22 cellular contexts compared by ENCODE assay signal in the genomic region with DNA sequence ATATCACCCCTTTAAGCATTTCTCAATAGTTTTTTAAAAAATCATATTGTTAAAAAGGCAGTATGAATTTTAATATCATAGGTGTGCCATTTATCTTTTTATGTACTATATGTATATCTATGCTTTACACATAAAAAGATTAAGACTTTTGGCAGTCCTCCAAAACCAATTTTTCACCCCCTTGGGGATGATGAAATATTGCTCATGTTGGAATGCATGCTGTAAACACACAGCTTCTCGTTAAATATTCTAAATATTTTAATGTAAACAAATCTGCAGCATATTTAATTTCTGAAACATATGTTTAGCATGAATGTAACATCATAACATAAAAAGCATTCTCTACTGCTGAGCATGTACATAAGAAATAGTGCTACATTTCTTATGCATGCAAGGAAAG.
DNase-seq lines count a peak whose midpoint lies in the region; ATAC-seq and TF ChIP-seq lines count a peak whose summit lies in the region.
"Had no signal": no experiment of that assay in that cellular context is flagged by ENCODE, and none has a peak within 500 bp of the region (broad histone marks: within the 10 kb centered on the region; RNA-seq: fewer than 3 reads in every experiment).

No MANE protein-coding gene starts in this region.

- no peaks in the 10 kb centered on the region for H3K36me3 Mint-ChIP-seq in glutamatergic neuron (ENCODE audit: unreplicated experiment)
- H3K36me3 Mint-ChIP-seq: CD8-positive, alpha-beta T cell had no signal

- H3K9me2 ChIP-seq in PC-3 (replicated peaks; ENCODE audit: low read length) = no peaks in the 10 kb centered on the region

- no peak overlapping the region for H3K27ac Mint-ChIP-seq in glutamatergic neuron (ENCODE audit: unreplicated experiment)
- H3K27ac Mint-ChIP-seq: CD8-positive, alpha-beta T cell; H9; T-helper 17 cell had no signal

- peak; percentile 8 for DNase-seq in A673 (ENCODE audit: low spot score)
- peak; percentile 66 for DNase-seq in HCEC 1CT
- peak; percentile 21 for DNase-seq in PC-3
- peak; percentile 50 for DNase-seq in choroid plexus epithelial cell (ENCODE audit: low read depth)
- no peak for DNase-seq in glutamatergic neuron
- DNase-seq in BE2C = no peak
- DNase-seq in posterior cingulate gyrus = no peak
- DNase-seq: CD8-positive, alpha-beta T cell; DMS53; H9; MV-4-11; NCI-H187; NCI-H226; NCI-H526; PC-9; T-helper 17 cell had no signal

- CTCF ChIA-PET in A673 (lab: Charles Lee) (no interaction called here), PC-3 (lab: Charles Lee) (no interaction called here)

- no peak overlapping the region for H3K4me3 ChIP-seq in A673 (ENCODE audit: low read depth, low read length, poor library complexity, severe bottlenecking)
- no peak overlapping the region for H3K4me3 ChIP-seq in PC-3 (ENCODE audit: low read length)
- H3K4me3 ChIP-seq in choroid plexus epithelial cell (ENCODE audit: low read depth, low read length) = no peak overlapping the region
- H3K4me3 ChIP-seq in BE2C (ENCODE audit: low read depth, low read length) = no peak overlapping the region
- H3K4me3 ChIP-seq: A549; BLaER1 treated with 17β-estradiol and CSF1 and Interleukin-3, amounts not matched to agents 10 nM and 100 nM; K562; PC-9; SJSA1 had no signal

- H2AFZ ChIP-seq in PC-3 (ENCODE audit: low read length) = no peak overlapping the region
- H2AFZ ChIP-seq: PC-9 had no signal

- ATAC-seq in PC-3 (no peak; the same call in 1 of the 2 replicates), HG03025 (IDR thresholded peaks at IDR 0.05; ENCODE audit: low FRiP score, unreplicated experiment) (no peak)
- ATAC-seq: A549; CD8-positive, alpha-beta T cell; K562; T-helper 17 cell had no signal

- peaks cover 3% of the 10 kb centered on the region for H3K27me3 ChIP-seq in A673 (replicated peaks; ENCODE audit: insufficient read depth, low read depth, low read length, poor library complexity)
- H3K27me3 ChIP-seq in PC-3 (ENCODE audit: low read length) = no peaks in the 10 kb centered on the region
- no peaks in the 10 kb centered on the region for H3K27me3 ChIP-seq in BE2C
- H3K27me3 ChIP-seq: BLaER1 treated with 17β-estradiol and CSF1 and Interleukin-3, amounts not matched to agents 10 nM and 100 nM; SJSA1 had no signal

- no peak overlapping the region for H3K9ac ChIP-seq in PC-3 (ENCODE audit: low read length)
- H3K9ac ChIP-seq: BLaER1 treated with 17β-estradiol and CSF1 and Interleukin-3, amounts not matched to agents 10 nM and 100 nM had no signal

- H3K4me3 Mint-ChIP-seq in glutamatergic neuron (ENCODE audit: unreplicated experiment) = no peak overlapping the region
- H3K4me3 Mint-ChIP-seq: CD8-positive, alpha-beta T cell; H9; T-helper 17 cell had no signal

- no TSS peak for BruUV-seq in A673 (replicated peaks; lab: Mats Ljungman, UMichigan)
- BruUV-seq in PC-3 (replicated peaks; lab: Mats Ljungman, UMichigan) = no TSS peak

- H3K79me2 ChIP-seq in PC-3 (ENCODE audit: low read length) = no peaks in the 10 kb centered on the region

- H3K4me1 ChIP-seq in A673 (ENCODE audit: insufficient read depth, low read length, poor library complexity, severe bottlenecking) = peaks cover 4% of the 10 kb centered on the region
- no peaks in the 10 kb centered on the region for H3K4me1 ChIP-seq in PC-3 (ENCODE audit: insufficient read depth, low read length)
- H3K4me1 ChIP-seq in BE2C = no peaks in the 10 kb centered on the region
- H3K4me1 ChIP-seq: A549, SJSA1 had no signal

- H3K9me3 Mint-ChIP-seq in glutamatergic neuron (ENCODE audit: unreplicated experiment) = peaks cover 1% of the 10 kb centered on the region
- H3K9me3 Mint-ChIP-seq: H9 had no signal

- H3K36me3 ChIP-seq in A673 (ENCODE audit: insufficient read depth, low read length, poor library complexity, severe bottlenecking) = no peaks in the 10 kb centered on the region
- H3K36me3 ChIP-seq in PC-3 (ENCODE audit: low read depth, low read length) = no peaks in the 10 kb centered on the region
- H3K36me3 ChIP-seq in BE2C = no peaks in the 10 kb centered on the region
- H3K36me3 ChIP-seq: BLaER1 treated with 17β-estradiol and CSF1 and Interleukin-3, amounts not matched to agents 10 nM and 100 nM; SJSA1 had no signal

- H3K9me3 ChIP-seq in A673 (ENCODE audit: low read depth, low read length, poor library complexity, severe bottlenecking) (no peaks in the 10 kb centered on the region), PC-3 (ENCODE audit: low read length) (no peaks in the 10 kb centered on the region), BE2C (no peaks in the 10 kb centered on the region)
- H3K9me3 ChIP-seq: BLaER1 treated with 17β-estradiol and CSF1 and Interleukin-3, amounts not matched to agents 10 nM and 100 nM; SJSA1 had no signal

- no peak for TF ChIP-seq CTCF in A673 (conservative IDR thresholded peaks at IDR 0.05; ENCODE audit: low read depth, low read length)
- TF ChIP-seq CTCF in PC-3 (conservative IDR thresholded peaks at IDR 0.05; ENCODE audit: low read depth, low read length) = no peak
- TF ChIP-seq CTCF in choroid plexus epithelial cell (conservative IDR thresholded peaks at IDR 0.05; ENCODE audit: low read depth, low read length) = no peak
- TF ChIP-seq CTCF in glutamatergic neuron (IDR thresholded peaks at IDR 0.05; ENCODE audit: partially characterized antibody, unreplicated experiment) = no peak
- TF ChIP-seq CTCF in BE2C (IDR thresholded peaks at IDR 0.05; ENCODE audit: low read depth, low read length) = no peak

- no peaks in the 10 kb centered on the region for H3F3A ChIP-seq in PC-3 (ENCODE audit: low read length, unreplicated experiment)

- intact Hi-C loops in A673 (cut with micrococcal nuclease; ENCODE audit: unreplicated experiment) (no loop called here), PC-3 (cut with micrococcal nuclease) (no loop called here), posterior cingulate gyrus (cut with DNase I) (no loop called here)

- POLR2A ChIA-PET in A673 (lab: Charles Lee; ENCODE audit: low non-redundant PET) (no interaction called here), PC-3 (lab: Charles Lee; ENCODE audit: unreplicated experiment) (no interaction called here)

- H3K27me3 Mint-ChIP-seq in glutamatergic neuron (ENCODE audit: unreplicated experiment) = no peaks in the 10 kb centered on the region
- H3K27me3 Mint-ChIP-seq: T-helper 17 cell had no signal

- H3K4me2 ChIP-seq in PC-3 (ENCODE audit: low read length) = no peak overlapping the region
- H3K4me2 ChIP-seq: A549; BLaER1 treated with 17β-estradiol and CSF1 and Interleukin-3, amounts not matched to agents 10 nM and 100 nM; PC-9 had no signal

- H3K27ac ChIP-seq in A673 (ENCODE audit: low read depth, low read length, poor library complexity, severe bottlenecking) (no peak overlapping the region), PC-3 (ENCODE audit: low read length) (no peak overlapping the region)
- H3K27ac ChIP-seq: A549; BLaER1 treated with 17β-estradiol and CSF1 and Interleukin-3, amounts not matched to agents 10 nM and 100 nM; PC-9; RWPE1; SJSA1 had no signal

- no peaks in the 10 kb centered on the region for H3K4me1 Mint-ChIP-seq in glutamatergic neuron (ENCODE audit: low read depth, unreplicated experiment)
- H3K4me1 Mint-ChIP-seq: H9, T-helper 17 cell had no signal

- H4K20me1 ChIP-seq in PC-3 (ENCODE audit: low read length) = no peaks in the 10 kb centered on the region
- H4K20me1 ChIP-seq: BLaER1 treated with 17β-estradiol and CSF1 and Interleukin-3, amounts not matched to agents 10 nM and 100 nM had no signal

Comparison
In these comparisons a context has a peak if more than half of its experiments do, and no peak if none do; other contexts are left out.
1. DNase-seq: peak in A673 (single experiment), HCEC 1CT (single experiment), PC-3 (single experiment) and choroid plexus epithelial cell (single experiment); none in glutamatergic neuron (single experiment), BE2C (single experiment) and posterior cingulate gyrus (0 of 10).